ENCODE assay signal across 18 cellular contexts in the genomic region with DNA sequence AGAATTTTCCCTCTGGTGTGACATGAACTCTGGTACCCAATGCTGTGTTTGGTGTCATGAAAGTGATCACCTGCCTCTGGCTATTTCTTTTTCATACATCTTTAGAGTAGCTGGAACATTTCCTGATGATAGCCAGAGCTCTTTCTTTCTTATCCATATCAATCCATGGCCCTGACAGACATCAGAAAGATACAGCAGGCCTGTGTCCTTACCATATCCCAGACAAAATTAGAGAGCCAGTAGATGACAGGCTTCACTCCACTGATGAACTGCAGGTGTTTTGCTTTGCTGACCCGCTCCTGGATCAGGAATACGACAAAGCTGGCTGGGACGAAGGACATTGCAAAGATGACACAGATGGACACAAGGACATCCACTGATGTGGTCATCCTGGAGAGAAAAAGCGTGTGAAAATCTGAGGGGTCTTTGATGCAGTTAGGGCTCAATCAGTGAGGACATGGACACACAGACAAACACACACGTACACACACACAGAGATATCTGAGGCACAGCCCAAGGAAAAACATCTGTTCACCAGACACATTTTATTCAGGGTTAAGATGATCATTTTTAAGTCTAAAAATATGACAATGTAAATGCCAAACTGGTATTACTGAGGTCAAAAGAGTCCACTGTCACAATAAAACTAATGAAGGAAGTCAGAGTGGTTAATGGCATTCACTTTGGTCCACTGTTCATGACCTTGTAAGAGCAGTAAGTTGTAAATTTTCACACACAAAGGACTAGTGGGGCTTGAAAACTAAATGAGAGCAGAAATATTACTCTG.
"Had no signal": no experiment of that assay in that cellular context is flagged by ENCODE, and none has a peak within 500 bp of the region (broad histone marks: within the 10 kb centered on the region; RNA-seq: fewer than 3 reads in every experiment).

No MANE protein-coding gene starts in this region.

- ATAC-seq: esophagus mucosa; gastroesophageal sphincter; left colon; naive thymus-derived CD4-positive, alpha-beta T cell; upper lobe of right lung had no signal

- H3K27me3 Mint-ChIP-seq: naive thymus-derived CD4-positive, alpha-beta T cell had no signal

- H3K4me3 Mint-ChIP-seq: naive thymus-derived CD4-positive, alpha-beta T cell had no signal

- H3K9me3 ChIP-seq: gastroesophageal sphincter, ovary, right atrium auricular region, testis, tibial nerve, upper lobe of right lung had no signal

- H3K4me1 ChIP-seq: gastroesophageal sphincter, right atrium auricular region, tibial nerve, upper lobe of right lung had no signal

- H3K4me2 ChIP-seq: hepatocyte had no signal

- H3K79me2 ChIP-seq: hepatocyte had no signal

- H3K9me3 Mint-ChIP-seq: naive thymus-derived CD4-positive, alpha-beta T cell had no signal

- H3K27me3 ChIP-seq: dorsolateral prefrontal cortex, gastroesophageal sphincter, hepatocyte, ovary, right atrium auricular region, testis, tibial nerve, upper lobe of right lung had no signal

- DNase-seq: central memory CD4-positive, alpha-beta T cell; cortex of kidney; dorsolateral prefrontal cortex; effector CD8-positive, alpha-beta T cell; foreskin fibroblast; left colon; naive thymus-derived CD4-positive, alpha-beta T cell; ovary; small intestine; stimulated activated CD4-positive, alpha-beta T cell treated with anti-CD3 and anti-CD28 coated beads, Interleukin-12 subunit alpha, Interleukin-12 subunit beta, amount 100 ng/mL, for 4 hours; stimulated activated naive CD4-positive, alpha-beta T cell treated with Interleukin-2 at 50 U/mL for 16 hours; testis; upper lobe of right lung had no signal

- H3K4me3 ChIP-seq: dorsolateral prefrontal cortex, gastroesophageal sphincter, hepatocyte, ovary, right atrium auricular region, testis, tibial nerve, upper lobe of right lung had no signal

- H2AFZ ChIP-seq: hepatocyte had no signal

- H3K36me3 ChIP-seq: ovary had no signal

- H3K27ac ChIP-seq: dorsolateral prefrontal cortex, gastroesophageal sphincter, hepatocyte, ovary, right atrium auricular region, testis, tibial nerve, upper lobe of right lung had no signal
